ENCODE assay signal across 35 cellular contexts in the genomic region with DNA sequence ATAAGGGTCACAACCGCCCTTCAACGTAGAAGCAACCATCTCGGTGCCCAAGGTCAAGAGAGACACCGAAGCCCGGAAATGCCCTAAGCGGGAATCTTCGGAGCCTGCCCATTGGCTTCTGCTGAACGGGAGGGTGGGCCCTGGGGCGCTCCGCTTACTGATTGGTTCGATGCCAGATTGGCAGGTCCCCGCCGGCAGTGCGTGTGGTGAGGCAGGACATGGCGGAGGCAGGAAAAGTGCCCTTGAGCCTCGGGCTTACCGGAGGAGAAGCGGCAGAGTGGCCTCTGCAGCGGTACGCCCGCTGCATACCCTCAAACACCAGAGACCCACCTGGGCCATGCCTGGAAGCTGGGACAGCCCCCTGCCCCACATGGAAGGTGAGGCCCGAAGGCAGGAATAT. TPM values are rescaled to one million over a fixed set of nuclear protein-coding genes. Genes with fewer than 3 reads are reported as not detected.
"Had no signal": no experiment of that assay in that cellular context is flagged by ENCODE, and none has a peak within 500 bp of the region (broad histone marks: within the 10 kb centered on the region; RNA-seq: fewer than 3 reads in every experiment).

A gene with protein sequence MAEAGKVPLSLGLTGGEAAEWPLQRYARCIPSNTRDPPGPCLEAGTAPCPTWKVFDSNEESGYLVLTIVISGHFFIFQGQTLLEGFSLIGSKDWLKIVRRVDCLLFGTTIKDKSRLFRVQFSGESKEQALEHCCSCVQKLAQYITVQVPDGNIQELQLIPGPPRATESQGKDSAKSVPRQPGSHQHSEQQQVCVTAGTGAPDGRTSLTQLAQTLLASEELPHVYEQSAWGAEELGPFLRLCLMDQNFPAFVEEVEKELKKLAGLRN (plus strand): TSS at position 197 of the 400 bp plus-strand sequence. CDS start 22 bp downstream, at position 219.

- DNase-seq: cortex of kidney; foreskin fibroblast; gastrocnemius medialis; head of caudate nucleus; left cardiac atrium; mesenchymal stem cell; mucosa of descending colon; naive B cell; stimulated activated CD4-positive, alpha-beta T cell treated with anti-CD3 and anti-CD28 coated beads, Interleukin-12 subunit alpha, Interleukin-12 subunit beta, amount 100 ng/mL, for 4 hours; stimulated activated CD4-positive, alpha-beta T cell treated with anti-CD3 and anti-CD28 coated beads, Interleukin-1b, Interleukin-23, amount 100 ng/mL, for 48 hours; stimulated activated CD4-positive, alpha-beta T cell treated with anti-CD3 and anti-CD28 coated beads, Interleukin-4, amount 100 ng/mL, for 1 hour; stimulated activated CD8-positive, alpha-beta memory T cell treated with anti-CD3 and anti-CD28 coated beads, Interleukin-4, amount 100 ng/mL, for 48 hours; stimulated activated naive CD4-positive, alpha-beta T cell; stimulated activated naive CD8-positive, alpha-beta T cell treated with anti-CD3 and anti-CD28 coated beads, Interleukin-15, amount 100 ng/mL, for 72 hours; tibial artery had no signal

- H3K4me1 ChIP-seq: gastrocnemius medialis, left lung, prostate gland, right atrium auricular region, tibial artery had no signal

- H3K4me2 ChIP-seq: smooth muscle cell had no signal

- H3K9me3 ChIP-seq: gastrocnemius medialis, left lung, mucosa of descending colon, prostate gland, right atrium auricular region had no signal

- H3K27me3 ChIP-seq: gastrocnemius medialis, right atrium auricular region had no signal

- H3K4me3 ChIP-seq: gastrocnemius medialis, left lung, mucosa of descending colon, prostate gland, right atrium auricular region, smooth muscle cell, tibial artery had no signal

- H3K36me3 ChIP-seq: gastrocnemius medialis, left lung, prostate gland, right atrium auricular region, tibial artery had no signal

- FAIRE-seq: islet of Langerhans, urothelium cell line had no signal

- H3K27ac ChIP-seq: epithelial cell of prostate, gastrocnemius medialis, left lung, prostate gland, right atrium auricular region, tibial artery had no signal

RNA-seq across cellular contexts. Expression of the gene that starts here (rescaled TPM):
- total RNA-seq: dermis microvascular lymphatic vessel endothelial cell; esophagus mucosa; gastrocnemius medialis; glomerular endothelial cell; kidney epithelial cell; left lung; lower leg skin; lung microvascular endothelial cell; mesothelial cell of epicardium; mucosa of descending colon; natural killer cell treated with Interleukin-12 subunit alpha and Interleukin-12 subunit beta and Interleukin-15 and Interleukin-18, amount 100 ng/mL, for 72 hours; neural crest cell; osteoblast; sciatic nerve; smooth muscle cell; subcutaneous adipose tissue; temporal lobe had no signal
- polyA plus RNA-seq: smooth muscle cell had no signal
